9 cellular contexts compared by ENCODE assay signal in genomic region chr9:69149321-69149807, GRCh38. TPM values are rescaled to one million over a fixed set of nuclear protein-coding genes. Genes with fewer than 3 reads are reported as not detected.
DNase-seq lines count a peak whose midpoint lies in the region; ATAC-seq and TF ChIP-seq lines count a peak whose summit lies in the region.
"Had no signal": no experiment of that assay in that cellular context is flagged by ENCODE, and none has a peak within 500 bp of the region (broad histone marks: within the 10 kb centered on the region; RNA-seq: fewer than 3 reads in every experiment).

No MANE protein-coding gene starts in this region.

- H3K27ac ChIP-seq in right atrium auricular region (peak overlapping the region in 1 of 2 donors; percentile 42), uterus (peak overlapping the region in 1 of 2 donors; percentile 52)

- H3K4me3 ChIP-seq in right atrium auricular region (no peak overlapping the region), uterus (no peak overlapping the region)
- H3K4me3 ChIP-seq: K562 had no signal

- DNase-seq in Right ventricle myocardium inferior (ENCODE audit: missing footprints) (no peak), right atrium auricular region (ENCODE audit: low spot score) (no peak), cerebellum (ENCODE audit: low spot score) (peak; percentile 44), left kidney (ENCODE audit: low read depth, low spot score) (peak; percentile 71), uterus (no peak), GDM1 (lab: John Stamatoyannopoulos, UW) (no peak), OCI-M1 (lab: John Stamatoyannopoulos, UW) (no peak)

- H3K4me1 ChIP-seq in right atrium auricular region (peaks cover 0 to 11% of the 10 kb centered on the region in 2 donors), uterus (no peaks in the 10 kb centered on the region)

- no peaks in the 10 kb centered on the region for H3K27me3 ChIP-seq in right atrium auricular region
- no peaks in the 10 kb centered on the region for H3K27me3 ChIP-seq in uterus

- H3K36me3 ChIP-seq in right atrium auricular region (no peaks in the 10 kb centered on the region), uterus (no peaks in the 10 kb centered on the region)

- no peak for TF ChIP-seq POLR2A in uterus (IDR thresholded peaks at IDR 0.05)

- TF ChIP-seq CTCF in right atrium auricular region (IDR thresholded peaks at IDR 0.05) (peak in 1 of 2 donors; percentile 57), uterus (IDR thresholded peaks at IDR 0.05) (peak; percentile 7 to 29 (median 18))

- H3K9me3 ChIP-seq in right atrium auricular region, result no peaks in the 10 kb centered on the region
- H3K9me3 ChIP-seq in uterus, result no peaks in the 10 kb centered on the region

- peak; percentile 38 for ATAC-seq in Right ventricle myocardium inferior
- no peak for ATAC-seq in GM19395 (IDR thresholded peaks at IDR 0.05; ENCODE audit: unreplicated experiment)
- ATAC-seq: K562 had no signal

- intact Hi-C loops in Right ventricle myocardium inferior (cut with DNase I) (no loop called here), uterus (cut with DNase I; ENCODE audit: low total_unique reads) (no loop called here)

RNA-seq across cellular contexts. Expression of gene TJP2, which starts 24.7 kb away (rescaled TPM):
- 110 TPM for total RNA-seq in Right ventricle myocardium inferior
- total RNA-seq in right atrium auricular region, result 10 to 100 TPM; 46.3 to 51.7 TPM
- 23.0 TPM for total RNA-seq in cerebellum
- 100 to 1,000 TPM in 1 of 4 donors, 10 to 100 TPM in 3; 38.6 to 110 (median 44.7) TPM for total RNA-seq in uterus

Comparison
In these comparisons a context has a peak if more than half of its experiments do, and no peak if none do; other contexts are left out.
1. DNase-seq: peak in cerebellum (single experiment) and left kidney (single experiment); none in Right ventricle myocardium inferior (single experiment), right atrium auricular region (single experiment), uterus (0 of 2), GDM1 (single experiment) and OCI-M1 (single experiment).